In genomic region chr13:26961890-26962615, GRCh38 we compare ENCODE assay signal across 20 cellular contexts.
A peak's percentile ranks its signal among the peaks of the same experiment; 100 is the strongest.
DNase-seq lines count a peak whose midpoint lies in the region; ATAC-seq and TF ChIP-seq lines count a peak whose summit lies in the region.
"Had no signal": no experiment of that assay in that cellular context is flagged by ENCODE, and none has a peak within 500 bp of the region (broad histone marks: within the 10 kb centered on the region; RNA-seq: fewer than 3 reads in every experiment).

No MANE protein-coding gene starts in this region.

- H3K9me3 ChIP-seq in Peyer's patch: no peaks in the 10 kb centered on the region
- H3K9me3 ChIP-seq in right lobe of liver: no peaks in the 10 kb centered on the region
- no peaks in the 10 kb centered on the region for H3K9me3 ChIP-seq in upper lobe of left lung
- H3K9me3 ChIP-seq: A549, uterus had no signal

- ATAC-seq in right lobe of liver (peak; percentile 72 to 94 (median 88)), upper lobe of left lung (ENCODE audit: low FRiP score in 2 of 2) (peak; percentile 60 to 79)
- no peak for ATAC-seq in activated naive CD8-positive, alpha-beta T cell treated with anti-CD3 and anti-CD28 coated beads, Interleukin-2, amount 50 U/mL, for 24 hours
- ATAC-seq: A549; natural killer cell treated with Interleukin-12 subunit alpha and Interleukin-12 subunit beta and Interleukin-15 and Interleukin-18, amount 100 ng/mL, for 72 hours; stimulated activated naive CD8-positive, alpha-beta T cell treated with anti-CD3 and anti-CD28 coated beads, Interleukin-15, amount 100 ng/mL, for 72 hours had no signal

- peak overlapping the region in 3 of 4 donors; percentile 62 to 91 (median 81) for H3K27ac ChIP-seq in Peyer's patch
- peak overlapping the region; percentile 60 to 87 (median 80) for H3K27ac ChIP-seq in right lobe of liver
- H3K27ac ChIP-seq in upper lobe of left lung: peak overlapping the region; percentile 60 to 86 (median 67)
- H3K27ac ChIP-seq: A549, uterus had no signal

- no peak overlapping the region for H3K4me3 Mint-ChIP-seq in activated naive CD8-positive, alpha-beta T cell treated with anti-CD3 and anti-CD28 coated beads, Interleukin-2, amount 50 U/mL, for 24 hours
- H3K4me3 Mint-ChIP-seq: CD14-positive monocyte; central memory CD8-positive, alpha-beta T cell; natural killer cell treated with Interleukin-12 subunit alpha and Interleukin-12 subunit beta and Interleukin-15 and Interleukin-18, amount 100 ng/mL, for 72 hours; stimulated activated naive CD8-positive, alpha-beta T cell treated with anti-CD3 and anti-CD28 coated beads, Interleukin-15, amount 100 ng/mL, for 72 hours had no signal

- TF ChIP-seq EP300 in upper lobe of left lung (IDR thresholded peaks at IDR 0.05): peak in 3 of 4 donors; percentile 6 to 82 (median 53)

- no peaks in the 10 kb centered on the region for H3K27me3 Mint-ChIP-seq in activated naive CD8-positive, alpha-beta T cell treated with anti-CD3 and anti-CD28 coated beads, Interleukin-2, amount 50 U/mL, for 24 hours

- no peak overlapping the region for H3K27ac Mint-ChIP-seq in activated naive CD8-positive, alpha-beta T cell treated with anti-CD3 and anti-CD28 coated beads, Interleukin-2, amount 50 U/mL, for 24 hours
- H3K27ac Mint-ChIP-seq: CD14-positive monocyte; natural killer cell treated with Interleukin-12 subunit alpha and Interleukin-12 subunit beta and Interleukin-15 and Interleukin-18, amount 100 ng/mL, for 72 hours; stimulated activated naive CD8-positive, alpha-beta T cell treated with anti-CD3 and anti-CD28 coated beads, Interleukin-15, amount 100 ng/mL, for 72 hours had no signal

- TF ChIP-seq CTCF in Peyer's patch (IDR thresholded peaks at IDR 0.05): peak in 1 of 6 experiments; percentile 20
- TF ChIP-seq CTCF in right lobe of liver (IDR thresholded peaks at IDR 0.05): no peak
- TF ChIP-seq CTCF in upper lobe of left lung (IDR thresholded peaks at IDR 0.05): no peak

- no peak for TF ChIP-seq POLR2A in Peyer's patch (IDR thresholded peaks at IDR 0.05)
- peak; percentile 18 for TF ChIP-seq POLR2A in right lobe of liver (IDR thresholded peaks at IDR 0.05)
- peak in 1 of 4 donors; percentile 11 for TF ChIP-seq POLR2A in upper lobe of left lung (IDR thresholded peaks at IDR 0.05)

- H3K36me3 ChIP-seq in Peyer's patch (no peaks in the 10 kb centered on the region), right lobe of liver (no peaks in the 10 kb centered on the region), upper lobe of left lung (no peaks in the 10 kb centered on the region)
- H3K36me3 ChIP-seq: uterus had no signal

- no peaks in the 10 kb centered on the region for H3K9me3 Mint-ChIP-seq in activated naive CD8-positive, alpha-beta T cell treated with anti-CD3 and anti-CD28 coated beads, Interleukin-2, amount 50 U/mL, for 24 hours
- H3K9me3 Mint-ChIP-seq: CD14-positive monocyte; central memory CD8-positive, alpha-beta T cell; natural killer cell treated with Interleukin-12 subunit alpha and Interleukin-12 subunit beta and Interleukin-15 and Interleukin-18, amount 100 ng/mL, for 72 hours; stimulated activated naive CD8-positive, alpha-beta T cell treated with anti-CD3 and anti-CD28 coated beads, Interleukin-15, amount 100 ng/mL, for 72 hours had no signal

- intact Hi-C loops in right lobe of liver (cut with DNase I): no loop called here
- intact Hi-C loops in cardiac septum (cut with DNase I): no loop called here

- H3K27me3 ChIP-seq in Peyer's patch (no peaks in the 10 kb centered on the region), right lobe of liver (no peaks in the 10 kb centered on the region), upper lobe of left lung (no peaks in the 10 kb centered on the region)
- H3K27me3 ChIP-seq: uterus had no signal

- no peaks in the 10 kb centered on the region for H3K36me3 Mint-ChIP-seq in activated naive CD8-positive, alpha-beta T cell treated with anti-CD3 and anti-CD28 coated beads, Interleukin-2, amount 50 U/mL, for 24 hours (ENCODE audit: low read depth)
- H3K36me3 Mint-ChIP-seq: CD14-positive monocyte; natural killer cell treated with Interleukin-12 subunit alpha and Interleukin-12 subunit beta and Interleukin-15 and Interleukin-18, amount 100 ng/mL, for 72 hours had no signal

- no peak overlapping the region for H3K4me3 ChIP-seq in Peyer's patch
- H3K4me3 ChIP-seq in right lobe of liver: no peak overlapping the region
- H3K4me3 ChIP-seq in upper lobe of left lung: no peak overlapping the region
- H3K4me3 ChIP-seq: A549, uterus had no signal

- H3K4me1 ChIP-seq in Peyer's patch: peaks cover 0 to 75% (median 7%) of the 10 kb centered on the region in 4 donors
- H3K4me1 ChIP-seq in right lobe of liver: peaks cover 0 to 40% (median 12%) of the 10 kb centered on the region in 4 donors
- H3K4me1 ChIP-seq in upper lobe of left lung: peaks cover 0 to 40% (median 14%) of the 10 kb centered on the region in 4 donors
- H3K4me1 ChIP-seq: A549, uterus had no signal

- H3K4me1 Mint-ChIP-seq in activated naive CD8-positive, alpha-beta T cell treated with anti-CD3 and anti-CD28 coated beads, Interleukin-2, amount 50 U/mL, for 24 hours: no peaks in the 10 kb centered on the region
- H3K4me1 Mint-ChIP-seq: stimulated activated naive CD8-positive, alpha-beta T cell treated with anti-CD3 and anti-CD28 coated beads, Interleukin-15, amount 100 ng/mL, for 72 hours had no signal

- WGBS in right lobe of liver (ENCODE audit: insufficient coverage, low coverage, low lambda C conversion rate, missing lambda C conversion rate): 24% methylated on average over 7 of the region's 17 CpGs
- WGBS in upper lobe of left lung, 2 donors: 57 to 71% methylated on average over 9 to 17 of the region's 17 CpGs

- DNase-seq in NCI-H345 (lab: John Stamatoyannopoulos, UW) (peak; percentile 24), NCI-H345 treated with DMSO at 0.1 percent for 48 hours (lab: John Stamatoyannopoulos, UW; ENCODE audit: unreplicated experiment) (no peak), Peyer's patch (peak in 2 of 3 donors; percentile 85 to 89), right lobe of liver (peak; percentile 84 to 92 (median 88)), upper lobe of left lung (peak; percentile 72 to 91), cardiac septum (ENCODE audit: low spot score) (no peak), T1000 (lab: John Stamatoyannopoulos, UW) (no peak)
- DNase-seq in activated naive CD8-positive, alpha-beta T cell treated with anti-CD3 and anti-CD28 coated beads, Interleukin-2, amount 50 U/mL, for 24 hours: no peak
- DNase-seq: EL; hypothalamus; KG1; NCI-H1694 treated with DMSO at 0.1 percent for 48 hours; NCI-H82; RPMI8226; stimulated activated naive CD8-positive, alpha-beta T cell treated with anti-CD3 and anti-CD28 coated beads, Interleukin-15, amount 100 ng/mL, for 72 hours; uterus had no signal

Comparison
In these comparisons a context has a peak if more than half of its experiments do, and no peak if none do; other contexts are left out.
1. DNase-seq: peak in NCI-H345 (single experiment), Peyer's patch (2 of 3), right lobe of liver (3 of 3) and upper lobe of left lung (2 of 2); none in NCI-H345 treated with DMSO at 0.1 percent for 48 hours (single experiment), cardiac septum (single experiment), T1000 (single experiment) and activated naive CD8-positive, alpha-beta T cell treated with anti-CD3 and anti-CD28 coated beads, Interleukin-2, amount 50 U/mL, for 24 hours (single experiment).
2. Peak in every context shown above with its lines, with median percentiles within 50 percentile points of each other: H3K27ac ChIP-seq.